ENCODE assay signal across 8 cellular contexts in genomic region chr20:63978319-63979220, GRCh38. TPM values are rescaled to one million over a fixed set of nuclear protein-coding genes. Genes with fewer than 3 reads are reported as not detected.
DNase-seq lines count a peak whose midpoint lies in the region; ATAC-seq, FAIRE-seq and TF ChIP-seq lines count a peak whose summit lies in the region.

No MANE protein-coding gene starts in this region.

- WGBS in upper lobe of left lung, 2 donors, result 6 to 22% methylated on average over 7 to 50 of the region's 52 CpGs

- H3K27ac ChIP-seq in endothelial cell of umbilical vein (ENCODE audit: insufficient read depth, low read depth, low read length) (no peak overlapping the region), upper lobe of left lung (peak overlapping the region; percentile 74 to 90 (median 82))
- peak overlapping the region; percentile 78 for H3K27ac ChIP-seq in naive thymus-derived CD4-positive, alpha-beta T cell (ENCODE audit: low read depth, low read length)

- dilution Hi-C loops in endothelial cell of umbilical vein (cut with MboI; ENCODE audit: extremely low pct_ligation_motif_present, low sequenced_read_pairs), result no loop called here

- ATAC-seq in GM21786 (IDR thresholded peaks at IDR 0.05; ENCODE audit: unreplicated experiment) (peak; percentile 32), upper lobe of left lung (ENCODE audit: low FRiP score in 2 of 2) (peak; percentile 23 to 28)
- ATAC-seq in naive thymus-derived CD4-positive, alpha-beta T cell, result no peak

- no peak for TF ChIP-seq CTCF in endothelial cell of umbilical vein (IDR thresholded peaks at IDR 0.05; ENCODE audit: extremely low read depth in 1 of 2, insufficient read depth in 1 of 2, low read depth in 1 of 2, low read length in 2 of 2)
- peak in 1 of 6 experiments; percentile 12 for TF ChIP-seq CTCF in upper lobe of left lung (IDR thresholded peaks at IDR 0.05)

- peaks cover 21% of the 10 kb centered on the region for H3K4me1 ChIP-seq in endothelial cell of umbilical vein (ENCODE audit: control insufficient read depth, extremely low read depth, insufficient read depth, low read length)
- peaks cover 34 to 56% of the 10 kb centered on the region in 2 donors for H3K4me1 ChIP-seq in naive thymus-derived CD4-positive, alpha-beta T cell (ENCODE audit: control insufficient read depth in 2 of 2, insufficient read depth in 2 of 2, low read length in 2 of 2)
- peaks cover 34 to 57% (median 47%) of the 10 kb centered on the region in 4 donors for H3K4me1 ChIP-seq in upper lobe of left lung

- POLR2A ChIA-PET in activated CD4-positive, alpha-beta T cell treated with anti-CD3 and anti-CD28 coated beads, Interleukin-2, amount 10 ng/mL, durations not matched to agents 7 days and 5 days (lab: Charles Lee), result interaction anchor here (1.1 to 2.5 kb wide), 2 partner anchors 22 to 60 kb away, joined by 3 to 17 read pairs; partner anchors contain the start of gene UCKL1
- POLR2A ChIA-PET in endothelial cell of umbilical vein (lab: Charles Lee), result no interaction called here
- POLR2A ChIA-PET in naive thymus-derived CD4-positive, alpha-beta T cell (lab: Charles Lee), result interaction anchor here (0.6 to 2.5 kb wide), 13 partner anchors 12 to 337 kb away, joined by 3 to 37 read pairs (median 5); partner anchors contain the start of genes LIME1, OPRL1, RGS19 and TPD52L2

- H3K79me2 ChIP-seq in endothelial cell of umbilical vein (ENCODE audit: control insufficient read depth, insufficient read depth, low read length), result peaks cover 16% of the 10 kb centered on the region

- no peak for TF ChIP-seq EP300 in upper lobe of left lung (IDR thresholded peaks at IDR 0.05)

- no peaks in the 10 kb centered on the region for H3K27me3 ChIP-seq in endothelial cell of umbilical vein (ENCODE audit: control insufficient read depth in 2 of 2, insufficient read depth in 2 of 2, low read length in 2 of 2)
- no peaks in the 10 kb centered on the region for H3K27me3 ChIP-seq in naive thymus-derived CD4-positive, alpha-beta T cell (ENCODE audit: control insufficient read depth in 2 of 2, insufficient read depth in 2 of 2, low read length in 2 of 2)
- no peaks in the 10 kb centered on the region for H3K27me3 ChIP-seq in upper lobe of left lung

- CTCF ChIA-PET in activated CD4-positive, alpha-beta T cell treated with anti-CD3 and anti-CD28 coated beads, Interleukin-2, amount 10 ng/mL, durations not matched to agents 7 days and 5 days (lab: Charles Lee), result interaction anchor here (0.6 to 2.5 kb wide), 13 partner anchors 22 to 502 kb away, joined by 3 to 64 read pairs (median 8); partner anchors contain the start of genes PTK6 and UCKL1
- CTCF ChIA-PET in endothelial cell of umbilical vein (lab: Charles Lee), result interaction anchor here (0.6 to 4.2 kb wide), 11 partner anchors 16 to 441 kb away, joined by 3 to 34 read pairs (median 6); partner anchors contain the start of genes HELZ2, OPRL1, PTK6 and RGS19
- CTCF ChIA-PET in naive thymus-derived CD4-positive, alpha-beta T cell (lab: Charles Lee), result interaction anchor here (0.6 to 2.3 kb wide), 4 partner anchors 10 to 277 kb away, joined by 3 to 27 read pairs (median 4); no protein-coding TSS in a partner anchor

- no peaks in the 10 kb centered on the region for H3K9me1 ChIP-seq in endothelial cell of umbilical vein (replicated peaks; ENCODE audit: control insufficient read depth, extremely low read depth, insufficient read depth, low read length)

- H3K4me3 Mint-ChIP-seq in activated CD4-positive, alpha-beta T cell treated with anti-CD3 and anti-CD28 coated beads, Interleukin-2, amount 10 ng/mL, durations not matched to agents 7 days and 5 days, result peak overlapping the region; percentile 77
- peak overlapping the region; percentile 75 to 96 (median 84) for H3K4me3 Mint-ChIP-seq in naive thymus-derived CD4-positive, alpha-beta T cell

- H3K4me2 ChIP-seq in endothelial cell of umbilical vein (ENCODE audit: insufficient read depth, low read length), result peak overlapping the region; percentile 31

- no peaks in the 10 kb centered on the region for H3K9me3 Mint-ChIP-seq in activated CD4-positive, alpha-beta T cell treated with anti-CD3 and anti-CD28 coated beads, Interleukin-2, amount 10 ng/mL, durations not matched to agents 7 days and 5 days
- peaks cover 0 to 5% (median 0%) of the 10 kb centered on the region in 11 donors for H3K9me3 Mint-ChIP-seq in naive thymus-derived CD4-positive, alpha-beta T cell

- peaks cover 64% of the 10 kb centered on the region for H3K4me1 Mint-ChIP-seq in activated CD4-positive, alpha-beta T cell treated with anti-CD3 and anti-CD28 coated beads, Interleukin-2, amount 10 ng/mL, durations not matched to agents 7 days and 5 days
- H3K4me1 Mint-ChIP-seq in naive thymus-derived CD4-positive, alpha-beta T cell, result peaks cover 63 to 77% (median 74%) of the 10 kb centered on the region in 7 donors

- TF ChIP-seq POLR2A in endothelial cell of umbilical vein (IDR thresholded peaks at IDR 0.05; ENCODE audit: low read depth, low read length) (no peak), upper lobe of left lung (IDR thresholded peaks at IDR 0.05) (peak in 1 of 4 donors; percentile 53)

- H2AFZ ChIP-seq in endothelial cell of umbilical vein (ENCODE audit: low read depth, low read length), result peak overlapping the region; percentile 29

- peak overlapping the region; percentile 19 to 40 (median 27) for H3K4me3 ChIP-seq in endothelial cell of umbilical vein (replicated peaks in 1 of 3; ENCODE audit: insufficient read depth in 1 of 3, low read depth in 1 of 3, low read length in 3 of 3)
- peak overlapping the region; percentile 65 for H3K4me3 ChIP-seq in naive thymus-derived CD4-positive, alpha-beta T cell (ENCODE audit: low read length)
- H3K4me3 ChIP-seq in upper lobe of left lung, result peak overlapping the region; percentile 55 to 96 (median 68)

- H4K20me1 ChIP-seq in endothelial cell of umbilical vein (replicated peaks; ENCODE audit: control insufficient read depth, extremely low read depth, insufficient read depth, low read length), result no peaks in the 10 kb centered on the region

- BruUV-seq in endothelial cell of umbilical vein (replicated peaks; lab: Mats Ljungman, UMichigan), result no TSS peak

- H3K9ac ChIP-seq in endothelial cell of umbilical vein (replicated peaks; ENCODE audit: extremely low read depth, insufficient read depth, low read length), result no peak overlapping the region

- H3K36me3 Mint-ChIP-seq in activated CD4-positive, alpha-beta T cell treated with anti-CD3 and anti-CD28 coated beads, Interleukin-2, amount 10 ng/mL, durations not matched to agents 7 days and 5 days (ENCODE audit: low read depth), result peaks cover 26% of the 10 kb centered on the region
- peaks cover 0 to 29% (median 14%) of the 10 kb centered on the region in 5 donors for H3K36me3 Mint-ChIP-seq in naive thymus-derived CD4-positive, alpha-beta T cell

- H3K9me3 ChIP-seq in endothelial cell of umbilical vein (replicated peaks; ENCODE audit: control insufficient read depth, insufficient read depth, low read length) (no peaks in the 10 kb centered on the region), upper lobe of left lung (no peaks in the 10 kb centered on the region)
- no peaks in the 10 kb centered on the region for H3K9me3 ChIP-seq in naive thymus-derived CD4-positive, alpha-beta T cell (ENCODE audit: control insufficient read depth in 2 of 3, low read length in 3 of 3)

- intact Hi-C loops in endothelial cell of umbilical vein (cut with micrococcal nuclease), result no loop called here
- intact Hi-C loops in naive thymus-derived CD4-positive, alpha-beta T cell (cut with micrococcal nuclease), result loop anchor here (1.0 to 5.0 kb wide), 3 partner anchors 34 to 241 kb away; partner anchors contain the start of genes LIME1 (in 1 of the 2) and SLC2A4RG (in 1 of the 2)

- DNase-seq in ELF-1 (ENCODE audit: low read depth, low spot score), result peak; percentile 74
- peak; percentile 51 to 55 for DNase-seq in NCI-H1930 (lab: John Stamatoyannopoulos, UW)
- DNase-seq in activated CD4-positive, alpha-beta T cell treated with anti-CD3 and anti-CD28 coated beads, Interleukin-2, amount 10 ng/mL, durations not matched to agents 7 days and 5 days, result peak; percentile 56
- peak; percentile 30 for DNase-seq in endothelial cell of umbilical vein (ENCODE audit: low read depth, low spot score)
- DNase-seq in naive thymus-derived CD4-positive, alpha-beta T cell, result peak in 6 of 9 donors; percentile 27 to 84 (median 38)
- peak; percentile 89 to 93 for DNase-seq in upper lobe of left lung
- DNase-seq in cerebellar cortex (ENCODE audit: low spot score), result no peak

- peak overlapping the region; percentile 91 for H3K27ac Mint-ChIP-seq in activated CD4-positive, alpha-beta T cell treated with anti-CD3 and anti-CD28 coated beads, Interleukin-2, amount 10 ng/mL, durations not matched to agents 7 days and 5 days
- H3K27ac Mint-ChIP-seq in naive thymus-derived CD4-positive, alpha-beta T cell, result peak overlapping the region; percentile 66 to 93 (median 88)

- no peaks in the 10 kb centered on the region for H3K27me3 Mint-ChIP-seq in activated CD4-positive, alpha-beta T cell treated with anti-CD3 and anti-CD28 coated beads, Interleukin-2, amount 10 ng/mL, durations not matched to agents 7 days and 5 days
- H3K27me3 Mint-ChIP-seq in naive thymus-derived CD4-positive, alpha-beta T cell, result no peaks in the 10 kb centered on the region

- FAIRE-seq in endothelial cell of umbilical vein (lab: Jason Lieb, UNC), result peak; percentile 63

- peaks cover 0 to 2% of the 10 kb centered on the region in 2 experiments for H3K36me3 ChIP-seq in endothelial cell of umbilical vein (ENCODE audit: control insufficient read depth in 2 of 2, extremely low read depth in 1 of 2, insufficient read depth in 2 of 2, low read length in 2 of 2)
- peaks cover 0 to 25% (median 5%) of the 10 kb centered on the region in 3 experiments for H3K36me3 ChIP-seq in naive thymus-derived CD4-positive, alpha-beta T cell (ENCODE audit: control insufficient read depth in 2 of 3, insufficient read depth in 3 of 3, low read length in 3 of 3)
- H3K36me3 ChIP-seq in upper lobe of left lung, result peaks cover 0 to 7% (median 1%) of the 10 kb centered on the region in 4 donors

RNA-seq across cellular contexts. Expression of gene SAMD10, which starts 0.9 kb away (rescaled TPM):
- 10 to 100 TPM; 16.3 to 17.2 TPM for total RNA-seq in activated CD4-positive, alpha-beta T cell treated with anti-CD3 and anti-CD28 coated beads, Interleukin-2, amount 10 ng/mL, durations not matched to agents 7 days and 5 days
- 4.7 and 5.7 TPM in 2 replicates for total RNA-seq in endothelial cell of umbilical vein
- polyA plus RNA-seq in endothelial cell of umbilical vein, result 5.3 and 6.9 TPM in 2 replicates
- 2.8 and 4.4 TPM in 2 replicates for polyA plus RNA-seq in endothelial cell of umbilical vein (2011; cell fraction: cytosol; rRNA removed)
- 9.4 and 14.5 TPM in 2 replicates for polyA plus RNA-seq in endothelial cell of umbilical vein (2011; cell fraction: nucleus; rRNA removed)
- polyA plus RNA-seq in endothelial cell of umbilical vein (2012), result 4.0 and 6.1 TPM in 2 replicates
- polyA minus RNA-seq in endothelial cell of umbilical vein, result 1.1 and 3.2 TPM in 2 replicates
- 4.7 TPM for polyA minus RNA-seq in endothelial cell of umbilical vein (2011; cell fraction: cytosol; rRNA and poly(A)+ RNA removed)
- 1.8 and 2.5 TPM in 2 replicates for polyA minus RNA-seq in endothelial cell of umbilical vein (2011; cell fraction: nucleus; rRNA and poly(A)+ RNA removed)
- total RNA-seq in naive thymus-derived CD4-positive, alpha-beta T cell, result 10 to 100 TPM; 10.2 to 37.8 (median 22.7) TPM
- polyA plus RNA-seq in naive thymus-derived CD4-positive, alpha-beta T cell, result 10 to 100 TPM; 11.5 to 14.2 TPM
- 1 to 10 TPM; 2.6 to 7.2 (median 4.7) TPM for total RNA-seq in upper lobe of left lung

RNA-seq across cellular contexts. Expression of gene PRPF6, which starts 2.4 kb away (rescaled TPM):
- 10 to 100 TPM; 67.1 to 70.8 TPM for total RNA-seq in activated CD4-positive, alpha-beta T cell treated with anti-CD3 and anti-CD28 coated beads, Interleukin-2, amount 10 ng/mL, durations not matched to agents 7 days and 5 days
- 64.2 and 67.4 TPM in 2 replicates for total RNA-seq in endothelial cell of umbilical vein
- polyA plus RNA-seq in endothelial cell of umbilical vein, result 27.1 and 35.3 TPM in 2 replicates
- polyA plus RNA-seq in endothelial cell of umbilical vein (2011; cell fraction: cytosol; rRNA removed), result 47.9 and 49.4 TPM in 2 replicates
- 53.5 and 53.7 TPM in 2 replicates for polyA plus RNA-seq in endothelial cell of umbilical vein (2011; cell fraction: nucleus; rRNA removed)
- polyA plus RNA-seq in endothelial cell of umbilical vein (2012), result 54.7 and 59.8 TPM in 2 replicates
- 54.7 and 61.4 TPM in 2 replicates for polyA minus RNA-seq in endothelial cell of umbilical vein
- polyA minus RNA-seq in endothelial cell of umbilical vein (2011; cell fraction: cytosol; rRNA and poly(A)+ RNA removed), result 34.2 TPM
- 20.4 and 23.1 TPM in 2 replicates for polyA minus RNA-seq in endothelial cell of umbilical vein (2011; cell fraction: nucleus; rRNA and poly(A)+ RNA removed)
- total RNA-seq in naive thymus-derived CD4-positive, alpha-beta T cell, result 10 to 100 TPM; 71.2 to 95.8 (median 82.9) TPM
- polyA plus RNA-seq in naive thymus-derived CD4-positive, alpha-beta T cell, result 100 to 1,000 TPM in 1 of 2 donors, 10 to 100 TPM in 1; 86.9 to 127 TPM
- total RNA-seq in upper lobe of left lung, result 100 to 1,000 TPM in 1 of 6 donors, 10 to 100 TPM in 5; 60.5 to 113 (median 68.0) TPM

RNA-seq across cellular contexts. Expression of gene ZNF512B, which starts 8.8 kb away (rescaled TPM):
- total RNA-seq in activated CD4-positive, alpha-beta T cell treated with anti-CD3 and anti-CD28 coated beads, Interleukin-2, amount 10 ng/mL, durations not matched to agents 7 days and 5 days, result 10 to 100 TPM; 19.3 to 21.4 TPM
- total RNA-seq in endothelial cell of umbilical vein, result 25.9 and 30.0 TPM in 2 replicates
- 8.7 and 10.0 TPM in 2 replicates for polyA plus RNA-seq in endothelial cell of umbilical vein
- 8.2 and 10.6 TPM in 2 replicates for polyA plus RNA-seq in endothelial cell of umbilical vein (2011; cell fraction: cytosol; rRNA removed)
- polyA plus RNA-seq in endothelial cell of umbilical vein (2011; cell fraction: nucleus; rRNA removed), result 32.4 and 36.0 TPM in 2 replicates
- 14.1 and 17.3 TPM in 2 replicates for polyA plus RNA-seq in endothelial cell of umbilical vein (2012)
- 7.2 and 8.8 TPM in 2 replicates for polyA minus RNA-seq in endothelial cell of umbilical vein
- polyA minus RNA-seq in endothelial cell of umbilical vein (2011; cell fraction: cytosol; rRNA and poly(A)+ RNA removed), result 4.8 TPM
- polyA minus RNA-seq in endothelial cell of umbilical vein (2011; cell fraction: nucleus; rRNA and poly(A)+ RNA removed), result 6.7 and 10.1 TPM in 2 replicates
- total RNA-seq in naive thymus-derived CD4-positive, alpha-beta T cell, result 10 to 100 TPM; 17.7 to 29.8 (median 26.3) TPM
- 1 to 10 TPM; 1.1 to 2.4 TPM for polyA plus RNA-seq in naive thymus-derived CD4-positive, alpha-beta T cell
- 10 to 100 TPM; 10.8 to 22.0 (median 16.3) TPM for total RNA-seq in upper lobe of left lung

RNA-seq across cellular contexts. Expression of gene UCKL1, which starts 22.4 kb away (rescaled TPM):
- 10 to 100 TPM; 37.8 to 41.0 TPM for total RNA-seq in activated CD4-positive, alpha-beta T cell treated with anti-CD3 and anti-CD28 coated beads, Interleukin-2, amount 10 ng/mL, durations not matched to agents 7 days and 5 days
- 51.1 TPM in 2 replicates for total RNA-seq in endothelial cell of umbilical vein
- 78.8 and 113 TPM in 2 replicates for polyA plus RNA-seq in endothelial cell of umbilical vein
- 47.3 and 58.0 TPM in 2 replicates for polyA plus RNA-seq in endothelial cell of umbilical vein (2011; cell fraction: cytosol; rRNA removed)
- polyA plus RNA-seq in endothelial cell of umbilical vein (2011; cell fraction: nucleus; rRNA removed), result 131 and 167 TPM in 2 replicates
- polyA plus RNA-seq in endothelial cell of umbilical vein (2012), result 27.4 and 36.1 TPM in 2 replicates
- polyA minus RNA-seq in endothelial cell of umbilical vein, result 38.5 and 50.7 TPM in 2 replicates
- polyA minus RNA-seq in endothelial cell of umbilical vein (2011; cell fraction: cytosol; rRNA and poly(A)+ RNA removed), result 28.2 TPM
- 42.7 and 46.8 TPM in 2 replicates for polyA minus RNA-seq in endothelial cell of umbilical vein (2011; cell fraction: nucleus; rRNA and poly(A)+ RNA removed)
- 10 to 100 TPM; 42.0 to 49.0 (median 46.6) TPM for total RNA-seq in naive thymus-derived CD4-positive, alpha-beta T cell
- 10 to 100 TPM; 20.5 to 33.0 TPM for polyA plus RNA-seq in naive thymus-derived CD4-positive, alpha-beta T cell
- 100 to 1,000 TPM in 1 of 6 donors, 10 to 100 TPM in 5; 23.0 to 103 (median 37.3) TPM for total RNA-seq in upper lobe of left lung

RNA-seq across cellular contexts. Expression of gene C20orf204, which starts 57.4 kb away (rescaled TPM):
- total RNA-seq in activated CD4-positive, alpha-beta T cell treated with anti-CD3 and anti-CD28 coated beads, Interleukin-2, amount 10 ng/mL, durations not matched to agents 7 days and 5 days, result 1 to 10 TPM; 3.5 to 4.8 TPM
- total RNA-seq in endothelial cell of umbilical vein (5.8 and 6.0 TPM in 2 replicates), upper lobe of left lung (1 to 10 TPM in 4 of 6 donors, under 1 TPM in 2; 0.44 to 2.3 (median 1.7) TPM)
- 2.8 and 4.5 TPM in 2 replicates for polyA plus RNA-seq in endothelial cell of umbilical vein
- 0.79 and 1.2 TPM in 2 replicates for polyA plus RNA-seq in endothelial cell of umbilical vein (2011; cell fraction: cytosol; rRNA removed)
- 2.4 and 2.8 TPM in 2 replicates for polyA plus RNA-seq in endothelial cell of umbilical vein (2011; cell fraction: nucleus; rRNA removed)
- polyA plus RNA-seq in endothelial cell of umbilical vein (2012), result 0.66 and 1.6 TPM in 2 replicates
- polyA minus RNA-seq in endothelial cell of umbilical vein, result 1.0 and 1.5 TPM in 2 replicates
- polyA minus RNA-seq in endothelial cell of umbilical vein (2011; cell fraction: cytosol; rRNA and poly(A)+ RNA removed), result 1.7 TPM
- polyA minus RNA-seq in endothelial cell of umbilical vein (2011; cell fraction: nucleus; rRNA and poly(A)+ RNA removed), result 2.2 and 4.4 TPM in 2 replicates
- total RNA-seq in naive thymus-derived CD4-positive, alpha-beta T cell, result 10 to 100 TPM in 3 of 5 experiments, 1 to 10 TPM in 2; 4.7 to 24.6 (median 12.5) TPM
- polyA plus RNA-seq in naive thymus-derived CD4-positive, alpha-beta T cell, result under 1 TPM in 1 of 2 donors, not detected in 1; 0.39 TPM
